ENCODE assay signal across 9 cellular contexts in genomic region chr2:38465789-38466127, GRCh38.
DNase-seq lines count a peak whose midpoint lies in the region; ATAC-seq, FAIRE-seq and TF ChIP-seq lines count a peak whose summit lies in the region.
"Had no signal": no experiment of that assay in that cellular context is flagged by ENCODE, and none has a peak within 500 bp of the region (broad histone marks: within the 10 kb centered on the region; RNA-seq: fewer than 3 reads in every experiment).

No MANE protein-coding gene starts in this region.

- no peaks in the 10 kb centered on the region for H3K36me3 Mint-ChIP-seq in neural progenitor cell
- H3K36me3 Mint-ChIP-seq: T-cell had no signal

- H3K9ac ChIP-seq in neural progenitor cell, result no peak overlapping the region

- no peaks in the 10 kb centered on the region for H4K20me1 ChIP-seq in neural progenitor cell (ENCODE audit: low read depth)

- no peaks in the 10 kb centered on the region for H3K9me3 Mint-ChIP-seq in neural progenitor cell
- H3K9me3 Mint-ChIP-seq: T-cell had no signal

- no peak for FAIRE-seq in D721Med (lab: Jason Lieb, UNC)

- no peaks in the 10 kb centered on the region for H3K36me3 ChIP-seq in neural progenitor cell

- H3K4me3 ChIP-seq in epithelial cell of proximal tubule (ENCODE audit: low read depth, low read length) (no peak overlapping the region), neural progenitor cell (no peak overlapping the region)

- no peaks in the 10 kb centered on the region for H3K4me1 ChIP-seq in neural progenitor cell

- H3K27ac Mint-ChIP-seq in neural progenitor cell, result peak overlapping the region; percentile 86
- H3K27ac Mint-ChIP-seq: T-cell had no signal

- H3K27me3 Mint-ChIP-seq in neural progenitor cell (ENCODE audit: insufficient read depth, low read depth), result peaks cover 4% of the 10 kb centered on the region
- H3K27me3 Mint-ChIP-seq: T-cell had no signal

- H3K27ac ChIP-seq in neural progenitor cell, result no peak overlapping the region

- TF ChIP-seq CTCF in D721Med (IDR thresholded peaks at IDR 0.05; ENCODE audit: insufficient read depth, missing control alignments) (peak; percentile 63), epithelial cell of proximal tubule (conservative IDR thresholded peaks at IDR 0.05; ENCODE audit: low read depth, low read length) (peak; percentile 61), neural progenitor cell (IDR thresholded peaks at IDR 0.05) (peak; percentile 56)

- peaks cover 3% of the 10 kb centered on the region for H3K4me1 Mint-ChIP-seq in neural progenitor cell

- no peak overlapping the region for H3K4me3 Mint-ChIP-seq in neural progenitor cell
- H3K4me3 Mint-ChIP-seq: T-cell had no signal

- H3F3A ChIP-seq in neural progenitor cell (ENCODE audit: low read depth), result no peaks in the 10 kb centered on the region

- H3K9me3 ChIP-seq in neural progenitor cell (ENCODE audit: low read depth), result no peaks in the 10 kb centered on the region

- no peak for DNase-seq in D721Med (ENCODE audit: insufficient read length, low spot score)
- peak; percentile 58 for DNase-seq in OCI-M1 (lab: John Stamatoyannopoulos, UW)
- no peak for DNase-seq in epithelial cell of proximal tubule (ENCODE audit: low read depth)
- peak; percentile 50 for DNase-seq in neural progenitor cell (ENCODE audit: low spot score)
- DNase-seq in central memory CD4-positive, alpha-beta T cell, result no peak
- no peak for DNase-seq in epidermal melanocyte (ENCODE audit: insufficient read length, low spot score)

- ATAC-seq in GM21529 (IDR thresholded peaks at IDR 0.05; ENCODE audit: unreplicated experiment) (peak; percentile 76), GM21825 (IDR thresholded peaks at IDR 0.05; ENCODE audit: unreplicated experiment) (no peak)

- H3K4me2 ChIP-seq in neural progenitor cell, result no peak overlapping the region

- no peaks in the 10 kb centered on the region for H3K27me3 ChIP-seq in neural progenitor cell

- H3K79me2 ChIP-seq in neural progenitor cell (ENCODE audit: low read depth), result no peaks in the 10 kb centered on the region

- peak overlapping the region; percentile 27 for H2AFZ ChIP-seq in neural progenitor cell (replicated peaks)

Comparison
In these comparisons a context has a peak if more than half of its experiments do, and no peak if none do; other contexts are left out.
1. DNase-seq: peak in OCI-M1 (single experiment) and neural progenitor cell (single experiment); none in D721Med (single experiment), epithelial cell of proximal tubule (single experiment), central memory CD4-positive, alpha-beta T cell (single experiment) and epidermal melanocyte (single experiment).
2. Peak in every context shown above with its lines, with median percentiles within 50 percentile points of each other: CTCF ChIP-seq.